Comparison of ENCODE assay signal across 8 cellular contexts in the genomic region with DNA sequence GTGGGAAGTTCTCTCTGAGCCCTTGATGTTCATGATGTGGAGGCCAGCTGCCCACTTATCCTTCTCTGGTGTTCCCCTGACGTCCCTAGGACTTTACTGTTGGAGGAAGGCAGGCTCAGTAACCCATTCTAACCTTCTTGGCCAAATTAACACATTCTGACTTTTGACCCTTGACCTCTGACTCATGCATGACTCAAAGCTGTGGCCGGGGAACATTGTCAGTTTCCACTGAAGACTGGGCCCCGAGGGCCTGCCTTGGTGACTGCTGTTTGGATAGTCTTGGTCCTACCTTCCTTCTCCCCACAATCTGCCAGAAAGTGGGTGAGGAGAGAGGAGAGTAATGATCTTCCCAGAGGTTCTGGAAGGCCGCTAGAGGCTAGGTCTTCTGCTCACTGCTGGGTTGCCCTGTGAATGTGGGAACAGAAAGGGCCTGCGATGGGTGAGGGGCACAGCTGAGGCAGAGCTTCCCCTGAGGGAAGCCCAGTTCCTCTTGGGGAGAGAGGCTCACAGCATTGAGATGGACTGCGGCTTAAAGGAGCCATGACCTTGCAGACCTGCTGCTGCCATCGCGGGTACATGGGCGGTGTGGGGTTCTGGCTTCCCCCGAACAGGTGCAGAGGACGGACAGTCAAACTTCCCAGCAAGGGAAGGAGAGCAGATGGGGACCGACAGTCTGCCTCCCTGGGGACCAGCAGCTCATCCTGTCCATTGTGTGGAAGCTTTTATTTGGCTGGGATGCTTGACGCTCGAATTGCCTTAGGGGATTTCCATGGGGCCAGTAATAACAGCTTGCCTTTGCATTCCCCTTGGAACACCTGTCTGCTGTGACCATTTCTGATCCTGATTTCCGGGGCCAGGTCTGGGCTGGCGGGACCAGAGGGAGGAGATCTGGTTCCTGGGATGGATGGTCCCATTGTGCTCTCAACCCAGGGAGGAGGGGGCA. TPM values are rescaled to one million over a fixed set of nuclear protein-coding genes. Genes with fewer than 3 reads are reported as not detected.
DNase-seq lines count a peak whose midpoint lies in the region; ATAC-seq and TF ChIP-seq lines count a peak whose summit lies in the region.

No MANE protein-coding gene starts in this region.

- peaks cover 14% of the 10 kb centered on the region for H3K4me1 Mint-ChIP-seq in activated T-cell treated with anti-CD3 and anti-CD28 coated beads, Interleukin-2, amount 50 U/mL, for 72 hours (ENCODE audit: low read depth)
- H3K4me1 Mint-ChIP-seq in nephron progenitor cell, result peaks cover 44% of the 10 kb centered on the region
- H3K4me1 Mint-ChIP-seq in effector memory CD8-positive, alpha-beta T cell (ENCODE audit: low read depth in 2 of 2), result peaks cover 0 to 10% of the 10 kb centered on the region in 2 donors

- ATAC-seq in activated T-cell treated with anti-CD3 and anti-CD28 coated beads, Interleukin-2, amount 50 U/mL, for 72 hours (replicated peaks in 1 of 2), result peak; percentile 46 to 83
- ATAC-seq in effector memory CD8-positive, alpha-beta T cell (replicated peaks), result no peak

- peak overlapping the region; percentile 37 for H3K27ac Mint-ChIP-seq in activated T-cell treated with anti-CD3 and anti-CD28 coated beads, Interleukin-2, amount 50 U/mL, for 72 hours
- H3K27ac Mint-ChIP-seq in nephron progenitor cell, result no peak overlapping the region
- peak overlapping the region in 1 of 2 donors; percentile 45 for H3K27ac Mint-ChIP-seq in effector memory CD8-positive, alpha-beta T cell

- no peak for TF ChIP-seq CTCF in nephron progenitor cell (IDR thresholded peaks at IDR 0.05)

- H3K27me3 Mint-ChIP-seq in activated T-cell treated with anti-CD3 and anti-CD28 coated beads, Interleukin-2, amount 50 U/mL, for 72 hours (ENCODE audit: low read depth), result no peaks in the 10 kb centered on the region
- H3K27me3 Mint-ChIP-seq in nephron progenitor cell (ENCODE audit: low read depth, poor library complexity), result peaks cover 3% of the 10 kb centered on the region
- no peaks in the 10 kb centered on the region for H3K27me3 Mint-ChIP-seq in effector memory CD8-positive, alpha-beta T cell

- DNase-seq in NCI-H1436 (lab: John Stamatoyannopoulos, UW) (peak; percentile 45), NCI-H1436 treated with DMSO at 0.1 percent for 48 hours (lab: John Stamatoyannopoulos, UW) (no peak), NCI-H1694 (lab: John Stamatoyannopoulos, UW) (peak; percentile 10), nephron progenitor cell (no peak), H4 (ENCODE audit: low spot score) (no peak)
- peak; percentile 18 to 37 for DNase-seq in activated T-cell treated with anti-CD3 and anti-CD28 coated beads, Interleukin-2, amount 50 U/mL, for 72 hours
- DNase-seq in effector memory CD8-positive, alpha-beta T cell, result no peak
- DNase-seq in stimulated activated naive CD4-positive, alpha-beta T cell treated with Interleukin-2 at 50 U/mL for 16 hours (lab: John Stamatoyannopoulos, UW), result no peak

- H3K36me3 Mint-ChIP-seq in activated T-cell treated with anti-CD3 and anti-CD28 coated beads, Interleukin-2, amount 50 U/mL, for 72 hours (ENCODE audit: insufficient read depth in 2 of 2), result no peaks in the 10 kb centered on the region
- H3K36me3 Mint-ChIP-seq in nephron progenitor cell (ENCODE audit: low read depth), result no peaks in the 10 kb centered on the region
- no peaks in the 10 kb centered on the region for H3K36me3 Mint-ChIP-seq in effector memory CD8-positive, alpha-beta T cell (ENCODE audit: insufficient read depth)

- no peaks in the 10 kb centered on the region for H3K9me3 Mint-ChIP-seq in activated T-cell treated with anti-CD3 and anti-CD28 coated beads, Interleukin-2, amount 50 U/mL, for 72 hours
- no peaks in the 10 kb centered on the region for H3K9me3 Mint-ChIP-seq in nephron progenitor cell
- no peaks in the 10 kb centered on the region for H3K9me3 Mint-ChIP-seq in effector memory CD8-positive, alpha-beta T cell

- no peak overlapping the region for H3K4me3 Mint-ChIP-seq in activated T-cell treated with anti-CD3 and anti-CD28 coated beads, Interleukin-2, amount 50 U/mL, for 72 hours
- peak overlapping the region; percentile 19 for H3K4me3 Mint-ChIP-seq in nephron progenitor cell
- no peak overlapping the region for H3K4me3 Mint-ChIP-seq in effector memory CD8-positive, alpha-beta T cell

RNA-seq across cellular contexts. Expression of a gene that starts 43.8 kb away (rescaled TPM):
- under 1 TPM; 0.24 to 0.37 TPM for total RNA-seq in activated T-cell treated with anti-CD3 and anti-CD28 coated beads, Interleukin-2, amount 50 U/mL, for 72 hours
- total RNA-seq in H4 (2014; rRNA removed; shearing (Covaris generic)), result 0.45 and 0.74 TPM in 2 replicates

Comparison
In these comparisons a context has a peak if more than half of its experiments do, and no peak if none do; other contexts are left out.
1. DNase-seq: peak in NCI-H1436 (single experiment), NCI-H1694 (single experiment) and activated T-cell treated with anti-CD3 and anti-CD28 coated beads, Interleukin-2, amount 50 U/mL, for 72 hours (2 of 2); none in NCI-H1436 treated with DMSO at 0.1 percent for 48 hours (single experiment), nephron progenitor cell (single experiment), H4 (single experiment), effector memory CD8-positive, alpha-beta T cell (0 of 3) and stimulated activated naive CD4-positive, alpha-beta T cell treated with Interleukin-2 at 50 U/mL for 16 hours (single experiment).